In genomic region chr7:154006381-154006780, GRCh38 we compare ENCODE assay signal across 13 cellular contexts. TPM values are rescaled to one million over a fixed set of nuclear protein-coding genes. Genes with fewer than 3 reads are reported as not detected.
"Had no signal": no experiment of that assay in that cellular context is flagged by ENCODE, and none has a peak within 500 bp of the region (broad histone marks: within the 10 kb centered on the region; RNA-seq: fewer than 3 reads in every experiment).

No MANE protein-coding gene starts in this region.

RNA-seq across cellular contexts. Expression of gene DPP6, which starts 45.8 kb away (rescaled TPM):
- total RNA-seq: activated CD4-positive, alpha-beta memory T cell treated with anti-CD3 and anti-CD28 coated beads, Interleukin-2, amount 10 ng/mL, durations not matched to agents 7 days and 5 days; activated CD4-positive, alpha-beta T cell treated with anti-CD3 and anti-CD28 coated beads for 36 hours; activated CD4-positive, alpha-beta T cell treated with anti-CD3 and anti-CD28 coated beads, Interleukin-2, amount 10 ng/mL, durations not matched to agents 7 days and 5 days; activated CD8-positive, alpha-beta memory T cell treated with anti-CD3 and anti-CD28 coated beads, Interleukin-2, amount 10 ng/mL, durations not matched to agents 7 days and 5 days; activated CD8-positive, alpha-beta T cell treated with anti-CD3 and anti-CD28 coated beads, Interleukin-2, amount 10 ng/mL, durations not matched to agents 7 days and 5 days; activated naive CD8-positive, alpha-beta T cell treated with anti-CD3 and anti-CD28 coated beads, Interleukin-2, amount 10 ng/mL, durations not matched to agents 7 days and 5 days; activated T-helper 2 cell treated with anti-CD3 and anti-CD28 coated beads, Interferon-gamma antibody, Interleukin-2, Interleukin-4, amounts not matched to agents 10 μg/mL and 5 μg/mL and 100 μg/mL, durations not matched to agents 14 hours and 24 hours and 36 hours; ascending aorta; bronchial epithelial cell; chondrocyte; T-helper 2 cell treated with Interferon-gamma antibody and Interleukin-4, amounts not matched to agents 100 ng/mL and 5 ng/mL, for 36 hours; WTC11 had no signal
- polyA plus RNA-seq: cardiac muscle cell had no signal
